In genomic region chr17:7883781-7884386, GRCh38 we compare ENCODE assay signal across 8 cellular contexts. TPM values are rescaled to one million over a fixed set of nuclear protein-coding genes. Genes with fewer than 3 reads are reported as not detected.
DNase-seq lines count a peak whose midpoint lies in the region; ATAC-seq and TF ChIP-seq lines count a peak whose summit lies in the region.

No MANE protein-coding gene starts in this region.

- POLR2A ChIA-PET in BJ (lab: Charles Lee) = interaction anchor here (0.6 to 1.4 kb wide), 2 partner anchors 33 to 34 kb away, joined by 3 to 5 read pairs; no protein-coding TSS in a partner anchor

- no peaks in the 10 kb centered on the region for H3K27me3 ChIP-seq in BJ (ENCODE audit: control insufficient read depth, insufficient read depth, low read length)

- CTCF ChIA-PET in BJ (lab: Yijun Ruan, JAX) = interaction anchor here (1.0 kb wide), 2 partner anchors 68 to 173 kb away, joined by 3 read pairs; no protein-coding TSS in a partner anchor

- DNase-seq in BJ (ENCODE audit: low read depth) (no peak), HT1080 (ENCODE audit: low read depth) (peak; percentile 21), epithelial cell of prostate (ENCODE audit: low read depth, low spot score) (no peak), renal cortical epithelial cell (ENCODE audit: low read depth) (peak; percentile 57), NCI-H187 (lab: John Stamatoyannopoulos, UW) (no peak)
- no peak for DNase-seq in NK-92 treated with Interleukin-12 subunit alpha and Interleukin-12 subunit beta, amount 100 ng/mL, for 24 hours (lab: John Stamatoyannopoulos, UW)

- TF ChIP-seq CTCF in BJ (IDR thresholded peaks at IDR 0.05; ENCODE audit: insufficient read depth, low read depth, low read length) (no peak), VCaP (conservative IDR thresholded peaks at IDR 0.05) (no peak)

- ATAC-seq in esophagus mucosa = no peak

- H3K27ac ChIP-seq in VCaP (peak overlapping the region; percentile 97), epithelial cell of prostate (peak overlapping the region; percentile 48)

- peaks cover 7% of the 10 kb centered on the region for H3K36me3 ChIP-seq in BJ (ENCODE audit: control insufficient read depth, insufficient read depth, low read length)

- H3K4me3 ChIP-seq in BJ (ENCODE audit: low read depth, low read length) = peak overlapping the region; percentile 74

RNA-seq across cellular contexts. Expression of gene CHD3, which starts 4.7 kb away (rescaled TPM):
- 43.5 and 49.1 TPM in 2 replicates for polyA plus RNA-seq in BJ (2011; rRNA removed)
- 67.4 and 108 TPM in 2 replicates for polyA minus RNA-seq in BJ (2011; rRNA and poly(A)+ RNA removed)
- total RNA-seq in HT1080 (2014; rRNA removed; shearing (Covaris generic)) = 82.5 and 84.7 TPM in 2 replicates
- polyA plus RNA-seq in HT1080 (2015; cell fraction: cytosol; rRNA removed) = 35.8 and 39.0 TPM in 2 replicates
- polyA plus RNA-seq in HT1080 (2015; cell fraction: nucleus; rRNA removed) = 107 and 119 TPM in 2 replicates
- 57.1 and 192 TPM in 2 replicates for total RNA-seq in renal cortical epithelial cell
- total RNA-seq in esophagus mucosa = 50.7 TPM

RNA-seq across cellular contexts. Expression of gene CYB5D1, which starts 26.1 kb away (rescaled TPM):
- polyA plus RNA-seq in BJ (2011; rRNA removed) = 6.7 and 7.9 TPM in 2 replicates
- polyA minus RNA-seq in BJ (2011; rRNA and poly(A)+ RNA removed) = 6.3 and 9.3 TPM in 2 replicates
- 4.8 and 6.4 TPM in 2 replicates for total RNA-seq in HT1080 (2014; rRNA removed; shearing (Covaris generic))
- polyA plus RNA-seq in HT1080 (2015; cell fraction: cytosol; rRNA removed) = 5.7 and 5.9 TPM in 2 replicates
- polyA plus RNA-seq in HT1080 (2015; cell fraction: nucleus; rRNA removed) = 8.6 and 8.8 TPM in 2 replicates
- 16.0 and 26.5 TPM in 2 replicates for total RNA-seq in renal cortical epithelial cell
- 7.6 TPM for total RNA-seq in esophagus mucosa

RNA-seq across cellular contexts. Expression of gene NAA38, which starts 26.5 kb away (rescaled TPM):
- 74.9 and 82.7 TPM in 2 replicates for polyA plus RNA-seq in BJ (2011; rRNA removed)
- polyA minus RNA-seq in BJ (2011; rRNA and poly(A)+ RNA removed) = 20.8 and 34.3 TPM in 2 replicates
- total RNA-seq in HT1080 (2014; rRNA removed; shearing (Covaris generic)) = 98.2 and 168 TPM in 2 replicates
- polyA plus RNA-seq in HT1080 (2015; cell fraction: cytosol; rRNA removed) = 46.6 and 75.3 TPM in 2 replicates
- 32.2 and 33.5 TPM in 2 replicates for polyA plus RNA-seq in HT1080 (2015; cell fraction: nucleus; rRNA removed)
- total RNA-seq in renal cortical epithelial cell (27.2 and 80.1 TPM in 2 replicates), esophagus mucosa (93.3 TPM)

RNA-seq across cellular contexts. Expression of gene TMEM88, which starts 29.0 kb away (rescaled TPM):
- 0.25 and 0.29 TPM in 2 replicates for polyA plus RNA-seq in BJ (2011; rRNA removed)
- polyA minus RNA-seq in BJ (2011; rRNA and poly(A)+ RNA removed) = not detected in 2 replicates
- 0.88 TPM in 1 of 2 replicates, not detected in the other for total RNA-seq in HT1080 (2014; rRNA removed; shearing (Covaris generic))
- 0.61 TPM in 1 of 2 replicates, not detected in the other for polyA plus RNA-seq in HT1080 (2015; cell fraction: cytosol; rRNA removed)
- 0.47 and 0.88 TPM in 2 replicates for polyA plus RNA-seq in HT1080 (2015; cell fraction: nucleus; rRNA removed)
- total RNA-seq in renal cortical epithelial cell (0.65 TPM in 1 of 2 replicates, not detected in the other), esophagus mucosa (1.7 TPM)

RNA-seq across cellular contexts. Expression of gene RNF227, which starts 32.2 kb away (rescaled TPM):
- polyA plus RNA-seq in BJ (2011; rRNA removed) = 2.2 and 2.9 TPM in 2 replicates
- 0.62 and 1.00 TPM in 2 replicates for polyA minus RNA-seq in BJ (2011; rRNA and poly(A)+ RNA removed)
- 0.90 and 2.3 TPM in 2 replicates for total RNA-seq in HT1080 (2014; rRNA removed; shearing (Covaris generic))
- polyA plus RNA-seq in HT1080 (2015; cell fraction: cytosol; rRNA removed) = 5.6 and 11.7 TPM in 2 replicates
- 3.3 and 3.6 TPM in 2 replicates for polyA plus RNA-seq in HT1080 (2015; cell fraction: nucleus; rRNA removed)
- 1.0 and 4.7 TPM in 2 replicates for total RNA-seq in renal cortical epithelial cell
- 2.4 TPM for total RNA-seq in esophagus mucosa

Comparison
In these comparisons a context has a peak if more than half of its experiments do, and no peak if none do; other contexts are left out.
1. DNase-seq: peak in HT1080 (single experiment) and renal cortical epithelial cell (single experiment); none in BJ (single experiment), epithelial cell of prostate (single experiment), NCI-H187 (0 of 2) and NK-92 treated with Interleukin-12 subunit alpha and Interleukin-12 subunit beta, amount 100 ng/mL, for 24 hours (single experiment).